In genomic region chr9:134717793-134718645, GRCh38 we compare ENCODE assay signal across 20 cellular contexts.
"Had no signal": no experiment of that assay in that cellular context is flagged by ENCODE, and none has a peak within 500 bp of the region (broad histone marks: within the 10 kb centered on the region; RNA-seq: fewer than 3 reads in every experiment).

No MANE protein-coding gene starts in this region.

- H3K27ac ChIP-seq: lower lobe of right lung had no signal

- H3K4me3 ChIP-seq: lower lobe of right lung had no signal

- ATAC-seq: activated CD8-positive, alpha-beta T cell treated with anti-CD3 and anti-CD28 coated beads for 36 hours; activated T-helper 17 cell treated with anti-CD3 and anti-CD28 coated beads, Interleukin-2, amount 50 U/mL, for 72 hours; left colon; lower lobe of right lung; stimulated activated naive CD8-positive, alpha-beta T cell treated with anti-CD3 and anti-CD28 coated beads, Interleukin-15, amount 100 ng/mL, for 72 hours; T-cell had no signal

- H3K4me1 ChIP-seq: lower lobe of right lung had no signal

- H3K9me3 ChIP-seq: lower lobe of right lung, SK-N-SH had no signal

- DNase-seq: activated B cell treated with CpG ODN at 0.5 μM for 24 hours; activated CD4-positive, alpha-beta T cell treated with anti-CD3 and anti-CD28 coated beads for 4 hours; activated CD8-positive, alpha-beta T cell treated with anti-CD3 and anti-CD28 coated beads for 36 hours; activated naive CD4-positive, alpha-beta T cell; activated naive CD8-positive, alpha-beta T cell treated with anti-CD3 and anti-CD28 coated beads, Interleukin-2, amount 10 ng/mL, durations not matched to agents 7 days and 5 days; activated T-cell treated with anti-CD3 and anti-CD28 coated beads, Interleukin-2, amount 50 U/mL, for 1 hour; cerebellar nuclear complex; dermis blood vessel endothelial cell; effector memory CD4-positive, alpha-beta T cell; islet precursor cell; left colon; lower lobe of right lung; occipital lobe; retina; SK-N-SH; small intestine; stimulated activated CD4-positive, alpha-beta T cell treated with anti-CD3 and anti-CD28 coated beads, Interleukin-4, amount 100 ng/mL, for 1 hour; stimulated activated naive CD8-positive, alpha-beta T cell treated with anti-CD3 and anti-CD28 coated beads, Interleukin-15, amount 100 ng/mL, for 72 hours; T-cell had no signal

- H3K36me3 ChIP-seq: lower lobe of right lung had no signal
